In the genomic region with DNA sequence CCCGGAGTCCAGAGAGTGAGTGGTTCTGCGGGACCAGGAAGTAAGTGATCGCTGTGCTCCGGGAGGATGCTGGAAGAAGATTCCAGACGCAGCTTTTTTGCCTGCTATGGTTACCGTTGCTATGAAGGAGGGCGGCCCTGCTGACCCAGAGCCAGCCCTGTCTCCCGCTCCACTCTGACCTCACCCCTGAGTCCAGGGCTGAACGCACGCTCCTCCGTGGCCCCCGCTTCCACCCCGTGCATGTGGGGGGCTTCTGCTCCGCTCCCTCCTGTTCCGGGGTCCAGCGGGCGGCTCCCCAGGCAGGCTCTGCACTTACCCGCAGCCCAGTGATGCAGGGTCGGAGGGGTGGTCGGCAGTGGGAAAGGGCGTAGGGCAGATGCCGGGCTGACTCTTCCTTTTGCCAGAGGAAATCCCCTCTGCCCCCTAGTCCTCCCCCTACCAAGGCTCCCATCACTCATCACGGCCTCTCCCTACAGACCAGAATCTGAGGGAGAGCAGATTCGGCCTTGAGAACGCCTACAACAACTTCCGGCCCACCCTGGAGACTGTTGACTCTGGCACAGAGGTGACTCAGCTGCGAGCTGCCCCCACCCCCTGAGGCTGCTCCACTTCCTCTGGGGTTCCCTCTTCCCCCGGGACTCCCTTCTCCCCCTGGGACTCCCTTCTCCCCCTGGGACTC, we compare ENCODE assay signal across 8 cellular contexts. TPM values are rescaled to one million over a fixed set of nuclear protein-coding genes. Genes with fewer than 3 reads are reported as not detected.
DNase-seq lines count a peak whose midpoint lies in the region; ATAC-seq and TF ChIP-seq lines count a peak whose summit lies in the region.

No MANE protein-coding gene starts in this region.

- POLR2A ChIA-PET in Caco-2 (lab: Charles Lee) = no interaction called here

- H4K20me1 ChIP-seq in smooth muscle cell (ENCODE audit: low read depth) = no peaks in the 10 kb centered on the region

- intact Hi-C loops in Caco-2 (cut with micrococcal nuclease; ENCODE audit: unreplicated experiment) (no loop called here), ascending aorta (cut with DNase I) (no loop called here)

- no peaks in the 10 kb centered on the region for H3K79me2 ChIP-seq in smooth muscle cell (ENCODE audit: low read depth)

- H3F3A ChIP-seq in smooth muscle cell (ENCODE audit: low read depth) = no peaks in the 10 kb centered on the region

- H3K36me3 Mint-ChIP-seq in Caco-2 (ENCODE audit: insufficient read depth, unreplicated experiment) = no peaks in the 10 kb centered on the region

- peak; percentile 55 for DNase-seq in Caco-2
- DNase-seq in HuH-7.5 (ENCODE audit: low spot score) = peak; percentile 65
- peak in 4 of 5 experiments; percentile 32 to 91 (median 46) for DNase-seq in T-helper 2 cell
- DNase-seq in ascending aorta (ENCODE audit: low spot score in 2 of 2) = peak; percentile 27 to 87
- DNase-seq in smooth muscle cell (lab: John Stamatoyannopoulos, UW; ENCODE audit: unreplicated experiment) = peak; percentile 62
- DNase-seq in midbrain (lab: John Stamatoyannopoulos, UW) = no peak

- H3K9me3 ChIP-seq in Caco-2 (no peaks in the 10 kb centered on the region), ascending aorta (no peaks in the 10 kb centered on the region), smooth muscle cell (replicated peaks; ENCODE audit: low read depth) (no peaks in the 10 kb centered on the region)

- H3K36me3 ChIP-seq in Caco-2 (ENCODE audit: control insufficient read depth, insufficient read depth, low read length) (no peaks in the 10 kb centered on the region), ascending aorta (no peaks in the 10 kb centered on the region), smooth muscle cell (ENCODE audit: low read depth) (no peaks in the 10 kb centered on the region)

- H3K4me3 Mint-ChIP-seq in Caco-2 (ENCODE audit: unreplicated experiment) = peak overlapping the region; percentile 24

- H3K4me1 ChIP-seq in Caco-2 (peaks cover 4% of the 10 kb centered on the region; the same call in 1 of the 2 replicates), ascending aorta (peaks cover 0 to 7% of the 10 kb centered on the region in 2 donors), smooth muscle cell (ENCODE audit: low read depth) (no peaks in the 10 kb centered on the region)

- H3K27ac Mint-ChIP-seq in Caco-2 (ENCODE audit: unreplicated experiment) = peak overlapping the region; percentile 59

- H3K9me3 Mint-ChIP-seq in Caco-2 (ENCODE audit: unreplicated experiment) = no peaks in the 10 kb centered on the region

- no peak overlapping the region for H2AFZ ChIP-seq in smooth muscle cell (ENCODE audit: low read depth)

- TF ChIP-seq CTCF in Caco-2 (IDR thresholded peaks at IDR 0.05; ENCODE audit: insufficient read depth in 1 of 2, low read depth in 1 of 2, low read length in 1 of 2, severe bottlenecking in 1 of 2, unreplicated experiment in 1 of 2) (no peak), ascending aorta (IDR thresholded peaks at IDR 0.05) (no peak), smooth muscle cell (IDR thresholded peaks at IDR 0.05; ENCODE audit: borderline replicate concordance, insufficient read depth, poor library complexity, severe bottlenecking) (no peak)

- H3K27me3 Mint-ChIP-seq in Caco-2 (ENCODE audit: insufficient read depth, unreplicated experiment) = peaks cover 3% of the 10 kb centered on the region

- ATAC-seq in GM21423 (IDR thresholded peaks at IDR 0.05; ENCODE audit: unreplicated experiment) = peak; percentile 71

- CTCF ChIA-PET in Caco-2 (lab: Charles Lee) = no interaction called here

- H3K9ac ChIP-seq in smooth muscle cell (ENCODE audit: low read depth) = peak overlapping the region; percentile 100

- WGBS in smooth muscle cell (ENCODE audit: low lambda C conversion rate) = 3% methylated on average over 28 of the region's 28 CpGs

- peak overlapping the region; percentile 18 for H3K4me3 ChIP-seq in Caco-2 (ENCODE audit: low read depth, low read length)
- H3K4me3 ChIP-seq in ascending aorta = peak overlapping the region; percentile 63 to 70
- peak overlapping the region; percentile 61 for H3K4me3 ChIP-seq in iPS-11a (ENCODE audit: low read depth, low read length)
- H3K4me3 ChIP-seq in smooth muscle cell = peak overlapping the region; percentile 69

- H3K27me3 ChIP-seq in Caco-2 (replicated peaks; ENCODE audit: control insufficient read depth, insufficient read depth, low read length) (no peaks in the 10 kb centered on the region; the same call in 1 of the 2 replicates), ascending aorta (no peaks in the 10 kb centered on the region), smooth muscle cell (ENCODE audit: low read depth) (no peaks in the 10 kb centered on the region)

- H3K4me1 Mint-ChIP-seq in Caco-2 (ENCODE audit: low read depth, unreplicated experiment) = no peaks in the 10 kb centered on the region

- peak overlapping the region; percentile 99 for H3K4me2 ChIP-seq in smooth muscle cell

- H3K27ac ChIP-seq in ascending aorta (peak overlapping the region; percentile 14 to 19), smooth muscle cell (ENCODE audit: low read depth) (peak overlapping the region; percentile 99)

- BruUV-seq in Caco-2 (replicated peaks; lab: Mats Ljungman, UMichigan) = no TSS peak

RNA-seq across cellular contexts. Expression of gene MUC17, which starts 2.6 kb away (rescaled TPM):
- total RNA-seq in Caco-2 (2022) (0.09 and 0.21 TPM in 2 replicates), ascending aorta (not detected), smooth muscle cell (0.13 TPM in 1 of 2 replicates, not detected in the other)
- 0.06 TPM in 1 of 2 replicates, not detected in the other for polyA plus RNA-seq in smooth muscle cell

RNA-seq across cellular contexts. Expression of gene MUC12, which starts 47.9 kb away (rescaled TPM):
- total RNA-seq in Caco-2 (2022) (0.16 and 0.49 TPM in 2 replicates), ascending aorta (0.85 TPM), smooth muscle cell (7.6 and 13.5 TPM in 2 replicates)
- 17.1 and 18.0 TPM in 2 replicates for polyA plus RNA-seq in smooth muscle cell

Comparison
In these comparisons a context has a peak if more than half of its experiments do, and no peak if none do; other contexts are left out.
1. H3K4me3 ChIP-seq: peak in every context shown above with its lines; median percentile 69 in smooth muscle cell; 66 in ascending aorta; 61 in iPS-11a; 18 in Caco-2.